ENCODE assay signal across 27 cellular contexts in genomic region chr5:37166197-37166596, GRCh38.
"Had no signal": no experiment of that assay in that cellular context is flagged by ENCODE, and none has a peak within 500 bp of the region (broad histone marks: within the 10 kb centered on the region; RNA-seq: fewer than 3 reads in every experiment).

No MANE protein-coding gene starts in this region.

- H3K27me3 ChIP-seq: left lung, neural progenitor cell, neutrophil, stomach, testis, thyroid gland, transverse colon, upper lobe of left lung, vagina had no signal

- H3K27ac Mint-ChIP-seq: natural killer cell; nephron progenitor cell; neural progenitor cell; progenitor cell of endocrine pancreas; stimulated activated naive B cell treated with anti-CD40 and anti-IgM and Interleukin-4, amounts not matched to agents 10 μg/mL and 1 μg/mL and 100 μg/mL, for 72 hours had no signal

- H3K4me1 Mint-ChIP-seq: naive B cell; natural killer cell; nephron progenitor cell; neural progenitor cell; stimulated activated naive B cell treated with anti-CD40 and anti-IgM and Interleukin-4, amounts not matched to agents 10 μg/mL and 1 μg/mL and 100 μg/mL, for 72 hours had no signal

- H3K4me3 ChIP-seq: left lung, lower lobe of right lung, neural progenitor cell, stomach, testis, thyroid gland, transverse colon, upper lobe of left lung, vagina had no signal

- H3K27ac ChIP-seq: left lung, lower lobe of right lung, neural progenitor cell, neutrophil, stomach, testis, thyroid gland, transverse colon, upper lobe of left lung, vagina had no signal

- FAIRE-seq: keratinocyte had no signal

- H3K9me3 Mint-ChIP-seq: naive B cell; natural killer cell; nephron progenitor cell; neural progenitor cell; stimulated activated naive B cell treated with anti-CD40 and anti-IgM and Interleukin-4, amounts not matched to agents 10 μg/mL and 1 μg/mL and 100 μg/mL, for 72 hours had no signal

- DNase-seq: hippocampal formation; left cardiac atrium; left lung; lower lobe of right lung; mammary epithelial cell; mesenchymal stem cell; naive B cell; natural killer cell; nephron progenitor cell; occipital lobe; right cardiac atrium; stimulated activated CD4-positive, alpha-beta T cell treated with anti-CD3 and anti-CD28 coated beads, Interleukin-12 subunit alpha, Interleukin-12 subunit beta, amount 100 ng/mL, for 4 hours; stimulated activated CD4-positive, alpha-beta T cell treated with anti-CD3 and anti-CD28 coated beads, Interleukin-15, amount 100 ng/mL, for 24 hours; stimulated activated CD4-positive, alpha-beta T cell treated with anti-CD3 and anti-CD28 coated beads, Interleukin-2, amount 100 ng/mL, for 24 hours; stimulated activated CD4-positive, alpha-beta T cell treated with anti-CD3 and anti-CD28 coated beads, Interleukin-4, amount 100 ng/mL, for 1 hour; stimulated activated naive B cell treated with anti-CD40 and anti-IgM and Interleukin-4, amounts not matched to agents 10 μg/mL and 1 μg/mL and 100 μg/mL, for 72 hours; stimulated activated naive CD8-positive, alpha-beta T cell treated with anti-CD3 and anti-CD28 coated beads, Interleukin-15, Interleukin-2, amounts not matched to agents 100 U/mL and 50 U/mL, for 24 hours; stomach; testis; thyroid gland; transverse colon; upper lobe of left lung had no signal

- H3K36me3 ChIP-seq: neutrophil had no signal

- H2AFZ ChIP-seq: neural progenitor cell had no signal

- H3K4me3 Mint-ChIP-seq: naive B cell; natural killer cell; nephron progenitor cell; neural progenitor cell; stimulated activated naive B cell treated with anti-CD40 and anti-IgM and Interleukin-4, amounts not matched to agents 10 μg/mL and 1 μg/mL and 100 μg/mL, for 72 hours had no signal

- H3K9ac ChIP-seq: neural progenitor cell had no signal

- ATAC-seq: left cardiac atrium; lower lobe of right lung; natural killer cell; right cardiac atrium; stimulated activated naive B cell treated with anti-CD40 and anti-IgM and Interleukin-4, amounts not matched to agents 10 μg/mL and 1 μg/mL and 100 μg/mL, for 72 hours; stimulated activated naive CD8-positive, alpha-beta T cell treated with anti-CD3 and anti-CD28 coated beads, Interleukin-15, Interleukin-2, amounts not matched to agents 100 U/mL and 50 U/mL, for 24 hours had no signal

- H3K27me3 Mint-ChIP-seq: naive B cell; progenitor cell of endocrine pancreas; stimulated activated naive B cell treated with anti-CD40 and anti-IgM and Interleukin-4, amounts not matched to agents 10 μg/mL and 1 μg/mL and 100 μg/mL, for 72 hours had no signal

- H3K9me3 ChIP-seq: left lung, lower lobe of right lung, neutrophil, stomach, testis, thyroid gland, transverse colon, upper lobe of left lung, vagina had no signal

- H3K4me1 ChIP-seq: left lung, lower lobe of right lung, neural progenitor cell, testis, thyroid gland, transverse colon, upper lobe of left lung, vagina had no signal

- H3K4me2 ChIP-seq: neural progenitor cell had no signal
